32 cellular contexts compared by ENCODE assay signal in genomic region chr4:151841107-151841506, GRCh38.
"Had no signal": no experiment of that assay in that cellular context is flagged by ENCODE, and none has a peak within 500 bp of the region (broad histone marks: within the 10 kb centered on the region; RNA-seq: fewer than 3 reads in every experiment).

No MANE protein-coding gene starts in this region.

- FAIRE-seq: colon, endothelial cell of umbilical vein, islet of Langerhans, small intestine had no signal

- H3K27me3 ChIP-seq: esophagus muscularis mucosa, heart right ventricle, ovary, right lobe of liver, testis, tibial artery had no signal

- H3K9me3 Mint-ChIP-seq: dendritic cell treated with granulocyte-macrophage colony-stimulating factor and Interleukin-4, amounts not matched to agents 40 ng/mL and 50 ng/mL, for 4 days; natural killer cell treated with Interleukin-12 subunit alpha and Interleukin-12 subunit beta and Interleukin-15 and Interleukin-18, amount 100 ng/mL, for 72 hours; type B pancreatic cell had no signal

- H3K4me3 ChIP-seq: esophagus muscularis mucosa, gastroesophageal sphincter, heart right ventricle, left lung, mucosa of descending colon, ovary, psoas muscle, right lobe of liver, testis, tibial artery had no signal

- H3K4me1 Mint-ChIP-seq: mesothelial cell of epicardium, naive B cell had no signal

- H3K4me3 Mint-ChIP-seq: dendritic cell treated with granulocyte-macrophage colony-stimulating factor and Interleukin-4, amounts not matched to agents 40 ng/mL and 50 ng/mL, for 4 days; mesothelial cell of epicardium; naive B cell; natural killer cell treated with Interleukin-12 subunit alpha and Interleukin-12 subunit beta and Interleukin-15 and Interleukin-18, amount 100 ng/mL, for 72 hours; type B pancreatic cell had no signal

- H3K27me3 Mint-ChIP-seq: naive B cell, type B pancreatic cell had no signal

- ATAC-seq: foreskin keratinocyte, gastroesophageal sphincter, heart right ventricle, left cardiac atrium, left lung, mucosa of descending colon, psoas muscle, right lobe of liver had no signal

- DNase-seq: cerebellar nuclear complex; effector memory CD4-positive, alpha-beta T cell; foreskin keratinocyte; glutamatergic neuron; heart right ventricle; hippocampal formation; left cardiac atrium; left lung; mesenchymal stem cell; mucosa of descending colon; naive B cell; occipital lobe; ovary; posterior cingulate gyrus; psoas muscle; right lobe of liver; small intestine; stimulated activated CD4-positive, alpha-beta T cell treated with anti-CD3 and anti-CD28 coated beads, Interleukin-15, amount 100 ng/mL, for 24 hours; stimulated activated CD4-positive, alpha-beta T cell treated with anti-CD3 and anti-CD28 coated beads, Interleukin-2, amount 100 ng/mL, for 48 hours; stimulated activated naive CD4-positive, alpha-beta T cell treated with Interleukin-2 at 50 U/mL for 16 hours; substantia nigra; testis; tibial artery had no signal

- H3K36me3 Mint-ChIP-seq: mesothelial cell of epicardium; naive B cell; natural killer cell treated with Interleukin-12 subunit alpha and Interleukin-12 subunit beta and Interleukin-15 and Interleukin-18, amount 100 ng/mL, for 72 hours; type B pancreatic cell had no signal

- H3K9me3 ChIP-seq: esophagus muscularis mucosa, gastroesophageal sphincter, left lung, mucosa of descending colon, ovary, psoas muscle, right lobe of liver, testis, tibial artery had no signal

- H3K27ac ChIP-seq: esophagus muscularis mucosa, foreskin keratinocyte, gastroesophageal sphincter, heart right ventricle, left lung, ovary, psoas muscle, right lobe of liver, testis, tibial artery had no signal

- H3K4me1 ChIP-seq: esophagus muscularis mucosa, foreskin keratinocyte, gastroesophageal sphincter, heart right ventricle, left lung, psoas muscle, right lobe of liver, testis, tibial artery had no signal

- H3K36me3 ChIP-seq: esophagus muscularis mucosa, gastroesophageal sphincter, heart right ventricle, left lung, ovary, right lobe of liver, tibial artery had no signal

- H3K27ac Mint-ChIP-seq: dendritic cell treated with granulocyte-macrophage colony-stimulating factor and Interleukin-4, amounts not matched to agents 40 ng/mL and 50 ng/mL, for 4 days; mesothelial cell of epicardium; naive B cell; natural killer cell treated with Interleukin-12 subunit alpha and Interleukin-12 subunit beta and Interleukin-15 and Interleukin-18, amount 100 ng/mL, for 72 hours; type B pancreatic cell had no signal
